Comparison of ENCODE assay signal across 9 cellular contexts in the genomic region with DNA sequence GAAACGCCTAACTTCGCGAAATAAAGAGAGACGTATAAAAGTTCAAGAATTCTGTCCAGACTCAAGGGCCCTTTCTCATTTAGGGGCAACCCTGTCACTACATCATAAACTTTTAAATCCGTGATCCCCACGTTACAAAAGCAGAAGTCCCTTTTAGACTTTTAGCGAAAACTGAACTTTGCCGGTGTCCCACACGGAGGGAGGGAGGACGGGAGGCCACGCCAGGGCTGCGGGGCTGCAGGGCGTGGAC. TPM values are rescaled to one million over a fixed set of nuclear protein-coding genes. Genes with fewer than 3 reads are reported as not detected.
DNase-seq lines count a peak whose midpoint lies in the region; ATAC-seq, FAIRE-seq and TF ChIP-seq lines count a peak whose summit lies in the region.
"Had no signal": no experiment of that assay in that cellular context is flagged by ENCODE, and none has a peak within 500 bp of the region (broad histone marks: within the 10 kb centered on the region; RNA-seq: fewer than 3 reads in every experiment).

No MANE protein-coding gene starts in this region.

- H3K27me3 Mint-ChIP-seq in natural killer cell (ENCODE audit: low read depth in 2 of 2): no peaks in the 10 kb centered on the region

- no peaks in the 10 kb centered on the region for H3K36me3 Mint-ChIP-seq in natural killer cell

- no peaks in the 10 kb centered on the region for H3K9me3 ChIP-seq in KOPT-K1 (ENCODE audit: insufficient read depth, low read length, poor library complexity, severe bottlenecking)

- intact Hi-C loops in natural killer cell (cut with micrococcal nuclease): loop anchor here (2.0 to 10.0 kb wide), 2 partner anchors 111 to 313 kb away; a partner anchor contains a TSS

- TF ChIP-seq CTCF in bronchial epithelial cell (IDR thresholded peaks at IDR 0.05; ENCODE audit: insufficient read depth, low read length, severe bottlenecking) (no peak), natural killer cell (IDR thresholded peaks at IDR 0.05) (no peak)

- H3K36me3 ChIP-seq in KOPT-K1 (ENCODE audit: insufficient read depth, low read length) (no peaks in the 10 kb centered on the region), bronchial epithelial cell (ENCODE audit: control insufficient read depth, insufficient read depth, low read length) (no peaks in the 10 kb centered on the region)

- no peaks in the 10 kb centered on the region for H3K9me3 Mint-ChIP-seq in natural killer cell

- no peak for FAIRE-seq in bronchial epithelial cell (lab: Jason Lieb, UNC)
- FAIRE-seq: TTC549 had no signal

- H3K27me3 ChIP-seq in bronchial epithelial cell (ENCODE audit: control insufficient read depth, insufficient read depth, low read length): no peaks in the 10 kb centered on the region

- peak; percentile 13 for ATAC-seq in GM18868 (IDR thresholded peaks at IDR 0.05; ENCODE audit: unreplicated experiment)
- ATAC-seq in natural killer cell: no peak
- no peak for ATAC-seq in HG02610 (IDR thresholded peaks at IDR 0.05; ENCODE audit: unreplicated experiment)

- peak overlapping the region; percentile 58 for H3K27ac ChIP-seq in KOPT-K1 (ENCODE audit: low read depth, low read length, poor library complexity, severe bottlenecking)

- peak overlapping the region; percentile 96 for H3K4me3 Mint-ChIP-seq in natural killer cell

- peak overlapping the region; percentile 43 to 92 for H3K27ac Mint-ChIP-seq in natural killer cell

- H3K4me1 Mint-ChIP-seq in natural killer cell: peaks cover 34 to 46% of the 10 kb centered on the region in 2 donors

- H3K4me3 ChIP-seq in bronchial epithelial cell (ENCODE audit: low read depth, low read length): peak overlapping the region; percentile 82

- DNase-seq in bronchial epithelial cell (ENCODE audit: low read depth) (no peak), natural killer cell (no peak), OCI-M2 (lab: John Stamatoyannopoulos, UW; ENCODE audit: unreplicated experiment) (no peak), DMS53 treated with DMSO at 0.1 percent for 48 hours (lab: John Stamatoyannopoulos, UW; ENCODE audit: unreplicated experiment) (no peak), ecto neural progenitor cell (ENCODE audit: low spot score) (no peak)

RNA-seq across cellular contexts. Expression of a gene that starts 0.5 kb away (rescaled TPM):
- total RNA-seq in bronchial epithelial cell (2.0 and 12.1 TPM in 2 replicates), natural killer cell (10 to 100 TPM; 43.2 to 53.9 (median 50.1) TPM)
